24 cellular contexts compared by ENCODE assay signal in the genomic region with DNA sequence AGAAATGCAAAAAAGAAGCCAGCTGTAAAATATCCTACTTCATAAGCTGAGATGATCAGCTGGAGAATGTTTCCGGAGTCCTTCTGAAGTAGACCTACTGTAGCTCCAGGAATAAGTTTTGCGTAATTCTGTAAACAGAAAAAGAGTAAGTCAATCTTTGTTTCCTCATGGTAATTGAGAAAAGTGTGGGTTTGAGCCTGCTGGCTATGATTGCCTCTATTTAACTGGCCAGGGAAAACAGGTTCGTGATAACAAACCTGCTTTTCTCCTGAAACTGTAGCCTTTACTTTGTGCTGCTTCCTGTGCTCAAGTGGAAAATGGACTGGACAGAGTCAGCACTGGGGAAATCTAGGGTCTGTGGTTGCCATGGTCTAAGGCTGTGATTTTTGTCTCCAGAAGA. TPM values are rescaled to one million over a fixed set of nuclear protein-coding genes. Genes with fewer than 3 reads are reported as not detected.
A peak's percentile ranks its signal among the peaks of the same experiment; 100 is the strongest.
DNase-seq lines count a peak whose midpoint lies in the region; ATAC-seq and TF ChIP-seq lines count a peak whose summit lies in the region.
"Had no signal": no experiment of that assay in that cellular context is flagged by ENCODE, and none has a peak within 500 bp of the region (broad histone marks: within the 10 kb centered on the region; RNA-seq: fewer than 3 reads in every experiment).

No MANE protein-coding gene starts in this region.

- H3K27ac ChIP-seq in IMR-90 (ENCODE audit: insufficient read depth, low read length): no peak overlapping the region
- peak overlapping the region; percentile 37 to 50 for H3K27ac ChIP-seq in breast epithelium
- H3K27ac ChIP-seq in gastrocnemius medialis: peak overlapping the region in 3 of 4 donors; percentile 24 to 73 (median 69)
- H3K27ac ChIP-seq: esophagus squamous epithelium, neural progenitor cell had no signal

- WGBS in IMR-90 (ENCODE audit: extremely low coverage in 2 of 2, insufficient read length in 1 of 2), 2 experiments: 78% methylated on average over 1 of the region's 3 CpGs; no CpG with 5 or more reads in 1 of the 2 experiments

- no peak for TF ChIP-seq RAD21 in IMR-90 (IDR thresholded peaks at IDR 0.05; ENCODE audit: low read length)

- CTCF ChIA-PET in IMR-90 (lab: Yijun Ruan, JAX): no interaction called here

- H2BK20ac ChIP-seq in IMR-90 (ENCODE audit: low read depth, low read length): no peak overlapping the region

- dilution Hi-C loops in IMR-90 (cut with HindIII; ENCODE audit: low sequenced_read_pairs, unreplicated experiment): no loop called here

- H3K4me2 ChIP-seq in IMR-90 (ENCODE audit: low read depth, low read length): no peak overlapping the region
- H3K4me2 ChIP-seq: neural progenitor cell, smooth muscle cell had no signal

- H3K79me1 ChIP-seq in IMR-90 (ENCODE audit: low read depth in 1 of 2, low read length in 2 of 2): no peaks in the 10 kb centered on the region

- H3K14ac ChIP-seq in IMR-90 (replicated peaks; ENCODE audit: low read depth, low read length): no peak overlapping the region

- no TSS peak for BruUV-seq in IMR-90 (replicated peaks; lab: Mats Ljungman, UMichigan)

- DNase-seq in IMR-90: peak; percentile 22
- DNase-seq in breast epithelium (ENCODE audit: low spot score in 2 of 2): no peak
- DNase-seq in left kidney (ENCODE audit: low read depth, low spot score): peak; percentile 18
- no peak for DNase-seq in gastrocnemius medialis
- DNase-seq in NK-92 treated with Interleukin-12 subunit alpha and Interleukin-12 subunit beta, amount 100 ng/mL, for 24 hours (lab: John Stamatoyannopoulos, UW): no peak
- no peak for DNase-seq in SW 1271 (lab: John Stamatoyannopoulos, UW)
- no peak for DNase-seq in NCI-H2029 treated with DMSO at 0.1 percent for 48 hours (lab: John Stamatoyannopoulos, UW)
- DNase-seq: activated effector memory CD4-positive, alpha-beta T cell treated with Interleukin-2 at 50 U/mL for 16 hours; AML-193; CD8-positive, alpha-beta memory T cell; effector memory CD8-positive, alpha-beta T cell; esophagus squamous epithelium; heart left ventricle; Kasumi-1; NCI-H1048; NCI-H1930; NCI-H345; stimulated activated naive B cell treated with anti-CD40 and anti-IgM and Interleukin-4, amounts not matched to agents 10 μg/mL and 1 μg/mL and 100 μg/mL, for 72 hours had no signal

- H3K9me1 ChIP-seq in IMR-90 (ENCODE audit: insufficient read depth, low read length): no peaks in the 10 kb centered on the region

- no peak overlapping the region for H3K9ac ChIP-seq in IMR-90 (ENCODE audit: low read depth, low read length)
- H3K9ac ChIP-seq: neural progenitor cell had no signal

- TF ChIP-seq CTCF in IMR-90 (conservative IDR thresholded peaks at IDR 0.05; ENCODE audit: low read depth, low read length) (no peak), breast epithelium (IDR thresholded peaks at IDR 0.05) (no peak), gastrocnemius medialis (IDR thresholded peaks at IDR 0.05 in 4 of 5, conservative IDR thresholded peaks at IDR 0.05 in 1 of 5) (no peak)

- H3K27me3 ChIP-seq in IMR-90 (ENCODE audit: control insufficient read depth, insufficient read depth, low read length): peaks cover 2% of the 10 kb centered on the region; the same call in 1 of the 2 replicates
- H3K27me3 ChIP-seq in breast epithelium: no peaks in the 10 kb centered on the region
- H3K27me3 ChIP-seq in gastrocnemius medialis: no peaks in the 10 kb centered on the region
- H3K27me3 ChIP-seq: esophagus squamous epithelium, heart left ventricle, neural progenitor cell had no signal

- H3K36me3 ChIP-seq in IMR-90 (ENCODE audit: control insufficient read depth, insufficient read depth, low read length) (no peaks in the 10 kb centered on the region), breast epithelium (no peaks in the 10 kb centered on the region), gastrocnemius medialis (no peaks in the 10 kb centered on the region)
- H3K36me3 ChIP-seq: HAP-1, heart left ventricle, neural progenitor cell had no signal

- POLR2A ChIA-PET in IMR-90 (lab: Charles Lee; ENCODE audit: unreplicated experiment): no interaction called here

- no peaks in the 10 kb centered on the region for H4K20me1 ChIP-seq in IMR-90 (ENCODE audit: insufficient read depth, low read length)

- ATAC-seq in IMR-90 (ENCODE audit: low read depth) (peak; percentile 46), gastrocnemius medialis (no peak)
- ATAC-seq: effector memory CD8-positive, alpha-beta T cell; GM12878; left lobe of liver; stimulated activated naive B cell treated with anti-CD40 and anti-IgM and Interleukin-4, amounts not matched to agents 10 μg/mL and 1 μg/mL and 100 μg/mL, for 72 hours; WTC11 had no signal

- H3K4me3 ChIP-seq in IMR-90 (ENCODE audit: insufficient read depth, low read depth, low read length) (no peak overlapping the region), breast epithelium (no peak overlapping the region), gastrocnemius medialis (no peak overlapping the region)
- H3K4me3 ChIP-seq: esophagus squamous epithelium, GM12878, HAP-1, heart left ventricle, neural progenitor cell, smooth muscle cell had no signal

- no peak overlapping the region for H3K56ac ChIP-seq in IMR-90 (ENCODE audit: extremely low read depth, insufficient read depth, low read length)

- H2BK15ac ChIP-seq in IMR-90 (ENCODE audit: low read depth, low read length): no peak overlapping the region

- no peak overlapping the region for H2AK9ac ChIP-seq in IMR-90 (replicated peaks; ENCODE audit: low read depth, low read length, poor library complexity)

- no peak overlapping the region for H2BK5ac ChIP-seq in IMR-90 (ENCODE audit: low read depth, low read length, poor library complexity, severe bottlenecking)

- no peak overlapping the region for H2BK120ac ChIP-seq in IMR-90 (ENCODE audit: low read depth, low read length)

- intact Hi-C loops in IMR-90 (cut with micrococcal nuclease): no loop called here
- intact Hi-C loops in breast epithelium (cut with DNase I; ENCODE audit: low total_unique reads): no loop called here
- intact Hi-C loops in gastrocnemius medialis (cut with DNase I; ENCODE audit: low total_unique reads): loop anchor here (2.0 kb wide), 1 partner anchor 17 kb away; no protein-coding TSS in a partner anchor

- no peak overlapping the region for H4K8ac ChIP-seq in IMR-90 (ENCODE audit: low read depth in 2 of 2, low read length in 2 of 2)

- no peak overlapping the region for H3K23ac ChIP-seq in IMR-90 (ENCODE audit: low read depth, low read length)

- H3K9me3 ChIP-seq in IMR-90 (ENCODE audit: control insufficient read depth, insufficient read depth, low read length): no peaks in the 10 kb centered on the region
- H3K9me3 ChIP-seq in breast epithelium: no peaks in the 10 kb centered on the region
- no peaks in the 10 kb centered on the region for H3K9me3 ChIP-seq in gastrocnemius medialis
- H3K9me3 ChIP-seq: esophagus squamous epithelium, HAP-1, heart left ventricle had no signal

- H3K18ac ChIP-seq in IMR-90 (ENCODE audit: low read depth, low read length): no peak overlapping the region

- no peak overlapping the region for H2AK5ac ChIP-seq in IMR-90 (ENCODE audit: low read depth, low read length)

- H4K91ac ChIP-seq in IMR-90 (ENCODE audit: insufficient read depth, low read depth, low read length): no peak overlapping the region

- TF ChIP-seq POLR2A in IMR-90 (IDR thresholded peaks at IDR 0.05; ENCODE audit: low read depth, low read length) (no peak), breast epithelium (IDR thresholded peaks at IDR 0.05) (no peak), gastrocnemius medialis (IDR thresholded peaks at IDR 0.05) (no peak)

- no peak overlapping the region for H2AFZ ChIP-seq in IMR-90 (replicated peaks; ENCODE audit: low read length, poor library complexity)
- H2AFZ ChIP-seq: neural progenitor cell had no signal

- in situ Hi-C loops in IMR-90 (cut with MboI; ENCODE audit: low sequenced_read_pairs): no loop called here
- in situ Hi-C loops in gastrocnemius medialis (cut with MboI; ENCODE audit: low sequenced_read_pairs in 4 of 4): no loop called here

- H3K4me1 ChIP-seq in IMR-90 (ENCODE audit: control insufficient read depth, insufficient read depth, low read length) (peaks cover 6% of the 10 kb centered on the region), breast epithelium (no peaks in the 10 kb centered on the region), gastrocnemius medialis (peaks cover 0 to 7% of the 10 kb centered on the region in 2 donors)
- H3K4me1 ChIP-seq: esophagus squamous epithelium, HAP-1, neural progenitor cell had no signal

- no peak overlapping the region for H4K5ac ChIP-seq in IMR-90 (ENCODE audit: low read depth, low read length)

- no peak overlapping the region for H3K4ac ChIP-seq in IMR-90 (ENCODE audit: low read depth, low read length)

TF ChIP-seq in IMR-90, 13 proteins besides CTCF, POLR2A, EP300 and RAD21:
- no peak for TF ChIP-seq MAFK (IDR thresholded peaks at IDR 0.05; ENCODE audit: low read depth, low read length)
- TF ChIP-seq CEBPB (IDR thresholded peaks at IDR 0.05; ENCODE audit: low read depth, low read length): no peak
- no peak for TF ChIP-seq MAZ (IDR thresholded peaks at IDR 0.05; ENCODE audit: borderline replicate concordance, low read depth, low read length)
- no peak for TF ChIP-seq RCOR1 (IDR thresholded peaks at IDR 0.05; ENCODE audit: insufficient replicate concordance, low read length)
- no peak for TF ChIP-seq CHD1 (IDR thresholded peaks at IDR 0.05; ENCODE audit: low read depth, low read length)
- TF ChIP-seq FOS (IDR thresholded peaks at IDR 0.05; ENCODE audit: low read depth, low read length): no peak
- TF ChIP-seq BHLHE40 (IDR thresholded peaks at IDR 0.05; ENCODE audit: low read depth, low read length): no peak
- TF ChIP-seq NFE2L2 (IDR thresholded peaks at IDR 0.05; ENCODE audit: low read depth, low read length): no peak
- TF ChIP-seq, protein P1, sequence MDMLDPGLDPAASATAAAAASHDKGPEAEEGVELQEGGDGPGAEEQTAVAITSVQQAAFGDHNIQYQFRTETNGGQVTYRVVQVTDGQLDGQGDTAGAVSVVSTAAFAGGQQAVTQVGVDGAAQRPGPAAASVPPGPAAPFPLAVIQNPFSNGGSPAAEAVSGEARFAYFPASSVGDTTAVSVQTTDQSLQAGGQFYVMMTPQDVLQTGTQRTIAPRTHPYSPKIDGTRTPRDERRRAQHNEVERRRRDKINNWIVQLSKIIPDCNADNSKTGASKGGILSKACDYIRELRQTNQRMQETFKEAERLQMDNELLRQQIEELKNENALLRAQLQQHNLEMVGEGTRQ (IDR thresholded peaks at IDR 0.05; ENCODE audit: low read depth, low read length): no peak
- TF ChIP-seq RFX5 (IDR thresholded peaks at IDR 0.05; ENCODE audit: low read depth, low read length): no peak

RNA-seq across cellular contexts. Expression of gene ITGB6, which starts 58.1 kb away (rescaled TPM):
- total RNA-seq in IMR-90 (2012; rRNA removed) (under 0.01 TPM in 1 of 2 replicates, not detected in the other), breast epithelium (10 to 100 TPM in 2 of 3 donors, under 1 TPM in 1; 0.16 to 46.1 (median 16.7) TPM), gastrocnemius medialis (1 to 10 TPM in 2 of 4 donors, under 1 TPM in 2; 0.81 to 2.8 (median 1.0) TPM)
- polyA plus RNA-seq in IMR-90 (2012; rRNA removed): not detected in 2 replicates
- polyA plus RNA-seq in IMR-90 (2012; cell fraction: cytosol; rRNA removed): not detected in 2 replicates
- 0.02 TPM in 1 of 2 replicates, not detected in the other for polyA plus RNA-seq in IMR-90 (2012; cell fraction: nucleus; rRNA removed; ENCODE audit: low replicate concordance)
- total RNA-seq: CD8-positive, alpha-beta memory T cell; GM12878; WTC11 had no signal
- polyA plus RNA-seq: CD8-positive, alpha-beta memory T cell had no signal

Comparison
In these comparisons a context has a peak if more than half of its experiments do, and no peak if none do; other contexts are left out.
1. DNase-seq: peak in IMR-90 (single experiment) and left kidney (single experiment); none in breast epithelium (0 of 2), gastrocnemius medialis (0 of 2), NK-92 treated with Interleukin-12 subunit alpha and Interleukin-12 subunit beta, amount 100 ng/mL, for 24 hours (single experiment), SW 1271 (0 of 2) and NCI-H2029 treated with DMSO at 0.1 percent for 48 hours (single experiment).